In genomic region chr1:66243548-66244130, GRCh38 we compare ENCODE assay signal across 12 cellular contexts.
DNase-seq lines count a peak whose midpoint lies in the region; ATAC-seq, FAIRE-seq and TF ChIP-seq lines count a peak whose summit lies in the region.
"Had no signal": no experiment of that assay in that cellular context is flagged by ENCODE, and none has a peak within 500 bp of the region (broad histone marks: within the 10 kb centered on the region; RNA-seq: fewer than 3 reads in every experiment).

No MANE protein-coding gene starts in this region.

- peaks cover 0 to 22% (median 11%) of the 10 kb centered on the region in 4 donors for H3K4me1 Mint-ChIP-seq in CD4-positive, CD25-positive, alpha-beta regulatory T cell
- peaks cover 28% of the 10 kb centered on the region for H3K4me1 Mint-ChIP-seq in mesothelial cell of epicardium

- no peaks in the 10 kb centered on the region for H3K36me3 Mint-ChIP-seq in CD4-positive, CD25-positive, alpha-beta regulatory T cell
- no peaks in the 10 kb centered on the region for H3K36me3 Mint-ChIP-seq in mesothelial cell of epicardium

- FAIRE-seq in GM12878 (lab: Jason Lieb, UNC) (no peak), pancreas (lab: Jason Lieb, UNC) (no peak)
- FAIRE-seq: endometrium had no signal

- no peaks in the 10 kb centered on the region for H3K9me3 Mint-ChIP-seq in CD4-positive, CD25-positive, alpha-beta regulatory T cell
- H3K9me3 Mint-ChIP-seq in mesothelial cell of epicardium, result no peaks in the 10 kb centered on the region
- H3K9me3 Mint-ChIP-seq: neural crest cell had no signal

- peak; percentile 58 to 62 for ATAC-seq in CD4-positive, CD25-positive, alpha-beta regulatory T cell (ENCODE audit: low read depth in 2 of 2)
- ATAC-seq in GM18870 (IDR thresholded peaks at IDR 0.05; ENCODE audit: unreplicated experiment) (peak; percentile 40), HG03442 (IDR thresholded peaks at IDR 0.05; ENCODE audit: unreplicated experiment) (peak; percentile 38), GM12878 (peak; percentile 37), pancreas (no peak), HG02642 (IDR thresholded peaks at IDR 0.05; ENCODE audit: poor library complexity, unreplicated experiment) (no peak)

- RAD21 ChIA-PET in GM12878 (lab: Charles Lee; ENCODE audit: unreplicated experiment), result interaction anchor here (0.7 to 19.6 kb wide), 9 partner anchors 9 to 288 kb away, joined by 3 to 519 read pairs (median 15); no protein-coding TSS in a partner anchor

- no peak for TF ChIP-seq EP300 in GM12878 (IDR thresholded peaks at IDR 0.05; ENCODE audit: borderline replicate concordance in 1 of 2, control insufficient read depth in 1 of 2, low read depth in 2 of 2, low read length in 2 of 2)

- SMC1A ChIA-PET in GM12878 (lab: Charles Lee; ENCODE audit: uncharacterized antibody, unreplicated experiment), result interaction anchor here (0.7 to 22.0 kb wide), 12 partner anchors 8 to 1007 kb away, joined by 3 to 663 read pairs (median 6); no protein-coding TSS in a partner anchor

- no TSS peak for BruUV-seq in GM12878 (replicated peaks; lab: Mats Ljungman, UMichigan)

- intact Hi-C loops in GM12878 (cut with micrococcal nuclease; ENCODE audit: unreplicated experiment), result loop anchor here (2.0 to 10.0 kb wide), 4 partner anchors 261 to 526 kb away; no protein-coding TSS in a partner anchor
- intact Hi-C loops in pancreas (cut with DNase I), result loop anchor here in 2 of 3 donors (5.0 to 10.0 kb wide), 3 partner anchors 211 to 299 kb away; no protein-coding TSS in a partner anchor

- no peak overlapping the region for H2AFZ ChIP-seq in GM12878 (ENCODE audit: control insufficient read depth, low read depth, low read length)

- no peak overlapping the region for H3K27ac Mint-ChIP-seq in CD4-positive, CD25-positive, alpha-beta regulatory T cell
- H3K27ac Mint-ChIP-seq in mesothelial cell of epicardium, result no peak overlapping the region

- H3K9me3 ChIP-seq in CD4-positive, CD25-positive, alpha-beta regulatory T cell (ENCODE audit: control insufficient read depth in 2 of 2, low read length in 2 of 2), result no peaks in the 10 kb centered on the region
- H3K9me3 ChIP-seq in GM12878 (replicated peaks; ENCODE audit: control insufficient read depth, insufficient read depth, low read length) (no peaks in the 10 kb centered on the region), pancreas (no peaks in the 10 kb centered on the region)
- H3K9me3 ChIP-seq: BLaER1 treated with 17β-estradiol and CSF1 and Interleukin-3, amounts not matched to agents 10 nM and 100 nM had no signal

- H3K27ac ChIP-seq in CD4-positive, CD25-positive, alpha-beta regulatory T cell (ENCODE audit: insufficient read depth, low read length, poor library complexity, severe bottlenecking), result no peak overlapping the region
- H3K27ac ChIP-seq in GM12878 (ENCODE audit: control insufficient read depth, insufficient read depth) (no peak overlapping the region), pancreas (no peak overlapping the region)
- H3K27ac ChIP-seq: BLaER1 treated with 17β-estradiol and CSF1 and Interleukin-3, amounts not matched to agents 10 nM and 100 nM had no signal

- no peak overlapping the region; the same call in 1 of the 2 replicates for H3K4me2 ChIP-seq in GM12878 (ENCODE audit: control insufficient read depth, insufficient read depth)

- peaks cover 53% of the 10 kb centered on the region for H3K4me1 ChIP-seq in CD4-positive, CD25-positive, alpha-beta regulatory T cell (ENCODE audit: control insufficient read depth, insufficient read depth, low read length, poor library complexity, severe bottlenecking)
- H3K4me1 ChIP-seq in GM12878 (ENCODE audit: control insufficient read depth, insufficient read depth, low read length) (peaks cover 8% of the 10 kb centered on the region), pancreas (no peaks in the 10 kb centered on the region)

- CTCF ChIA-PET in GM12878 (lab: Yijun Ruan, JAX), result interaction anchor here (0.6 to 18.8 kb wide), 31 partner anchors 9 to 1957 kb away, joined by 3 to 595 read pairs (median 5); no protein-coding TSS in a partner anchor

- peaks cover 2% of the 10 kb centered on the region for H3K27me3 ChIP-seq in CD4-positive, CD25-positive, alpha-beta regulatory T cell (ENCODE audit: control insufficient read depth, insufficient read depth, low read length)
- H3K27me3 ChIP-seq in GM12878 (replicated peaks in 1 of 2; ENCODE audit: control insufficient read depth in 2 of 2, insufficient read depth in 2 of 2, low read length in 1 of 2) (0 out of 4 replicates have a peak, but pooled peaks cover 0 to 1% of the 10 kb centered on the region in 2 experiments), pancreas (peaks cover 0 to 3% (median 0%) of the 10 kb centered on the region in 4 donors)
- H3K27me3 ChIP-seq: BLaER1 treated with 17β-estradiol and CSF1 and Interleukin-3, amounts not matched to agents 10 nM and 100 nM had no signal

- H4K20me1 ChIP-seq in GM12878 (ENCODE audit: control insufficient read depth, insufficient read depth), result no peaks in the 10 kb centered on the region
- H4K20me1 ChIP-seq: BLaER1 treated with 17β-estradiol and CSF1 and Interleukin-3, amounts not matched to agents 10 nM and 100 nM had no signal

- WGBS in GM12878 (ENCODE audit: insufficient coverage, insufficient replicate concordance, low lambda C conversion rate, missing lambda C conversion rate), result 47% methylated on average over 2 of the region's 2 CpGs
- WGBS in pancreas, 2 donors, result 53 to 61% methylated on average over 2 of the region's 2 CpGs

- TF ChIP-seq CTCF in GM12878 (IDR thresholded peaks at IDR 0.05 in 2 of 3, conservative IDR thresholded peaks at IDR 0.05 in 1 of 3; ENCODE audit: control insufficient read depth in 2 of 3, extremely low read depth in 1 of 3, insufficient read depth in 1 of 3, low read depth in 3 of 3, low read length in 3 of 3) (no peak), pancreas (IDR thresholded peaks at IDR 0.05) (no peak), mesothelial cell of epicardium (IDR thresholded peaks at IDR 0.05; ENCODE audit: unreplicated experiment) (no peak)

- TF ChIP-seq POLR2A in GM12878 (IDR thresholded peaks at IDR 0.05; ENCODE audit: low read depth, low read length), result no peak

- H3K4me3 Mint-ChIP-seq in CD4-positive, CD25-positive, alpha-beta regulatory T cell, result no peak overlapping the region
- no peak overlapping the region for H3K4me3 Mint-ChIP-seq in mesothelial cell of epicardium
- H3K4me3 Mint-ChIP-seq: neural crest cell had no signal

- H3K36me3 ChIP-seq in CD4-positive, CD25-positive, alpha-beta regulatory T cell (ENCODE audit: control insufficient read depth, insufficient read depth, low read length), result no peaks in the 10 kb centered on the region
- H3K36me3 ChIP-seq in GM12878 (ENCODE audit: control insufficient read depth in 2 of 2, insufficient read depth in 2 of 2, low read length in 1 of 2) (no peaks in the 10 kb centered on the region), pancreas (no peaks in the 10 kb centered on the region)
- H3K36me3 ChIP-seq: BLaER1 treated with 17β-estradiol and CSF1 and Interleukin-3, amounts not matched to agents 10 nM and 100 nM had no signal

- POLR2A ChIA-PET in GM12878 (lab: Charles Lee), result no interaction called here

- H3K27me3 Mint-ChIP-seq in CD4-positive, CD25-positive, alpha-beta regulatory T cell, result no peaks in the 10 kb centered on the region
- H3K27me3 Mint-ChIP-seq in mesothelial cell of epicardium (ENCODE audit: low read depth), result no peaks in the 10 kb centered on the region

- DNase-seq in CD4-positive, CD25-positive, alpha-beta regulatory T cell, result peak in 2 of 3 donors; percentile 24 to 71
- no peak for DNase-seq in GM12878 (ENCODE audit: low read depth, low spot score)
- DNase-seq in pancreas, result no peak
- no peak for DNase-seq in mesothelial cell of epicardium (ENCODE audit: low spot score in 2 of 2, unreplicated experiment in 2 of 2)
- DNase-seq in Ammon's horn (ENCODE audit: low spot score), result no peak
- DNase-seq: NCI-H1105 had no signal

- in situ Hi-C loops in GM12878 (cut with MboI), result loop anchor here (5.0 to 25.0 kb wide), 4 partner anchors 291 to 1009 kb away; partner anchors contain the start of genes LEPR and LEPROT

- TF ChIP-seq RAD21 in GM12878 (IDR thresholded peaks at IDR 0.05; ENCODE audit: insufficient read depth, low read depth, low read length), result no peak

- no peak overlapping the region for H3K9ac ChIP-seq in GM12878 (ENCODE audit: control insufficient read depth, insufficient read depth, low read length)
- H3K9ac ChIP-seq: BLaER1 treated with 17β-estradiol and CSF1 and Interleukin-3, amounts not matched to agents 10 nM and 100 nM had no signal

- H3K79me2 ChIP-seq in GM12878 (ENCODE audit: control insufficient read depth, insufficient read depth, low read length), result no peaks in the 10 kb centered on the region

- peak overlapping the region; percentile 43 for H3K4me3 ChIP-seq in CD4-positive, CD25-positive, alpha-beta regulatory T cell (ENCODE audit: low read depth, low read length)
- H3K4me3 ChIP-seq in GM12878 (no peak overlapping the region), pancreas (no peak overlapping the region)
- H3K4me3 ChIP-seq: BLaER1 treated with 17β-estradiol and CSF1 and Interleukin-3, amounts not matched to agents 10 nM and 100 nM had no signal

TF ChIP-seq in GM12878, 131 proteins besides CTCF, POLR2A, EP300 and RAD21:
- no peak for TF ChIP-seq ZBTB11 (CRISPR knock-in tag; IDR thresholded peaks at IDR 0.05)
TF ChIP-seq in GM12878: peak in this region for 0.

Comparison
In these comparisons a context has a peak if more than half of its experiments do, and no peak if none do; other contexts are left out.
1. ATAC-seq: peak in CD4-positive, CD25-positive, alpha-beta regulatory T cell (2 of 2), GM18870 (single experiment), HG03442 (single experiment) and GM12878 (single experiment); none in pancreas (0 of 4) and HG02642 (single experiment).
2. DNase-seq: peak in CD4-positive, CD25-positive, alpha-beta regulatory T cell (2 of 3); none in GM12878 (single experiment), pancreas (0 of 6), mesothelial cell of epicardium (0 of 2) and Ammon's horn (single experiment).